In genomic region chr18:65279668-65280305, GRCh38 we compare ENCODE assay signal across 2 cellular contexts.
TF ChIP-seq lines count a peak whose summit lies in the region.

No MANE protein-coding gene starts in this region.

TF ChIP-seq in HepG2, 621 proteins besides CTCF, POLR2A, EP300 and RAD21 (continues in another document):
- TF ChIP-seq ZHX2 (IDR thresholded peaks at IDR 0.05; ENCODE audit: low read depth) (no peak), ZHX2 (CRISPR knock-in tag; IDR thresholded peaks at IDR 0.05; ENCODE audit: borderline replicate concordance) (no peak), ZNF460 (CRISPR knock-in tag; IDR thresholded peaks at IDR 0.05; ENCODE audit: borderline replicate concordance) (no peak), E2F5 (CRISPR knock-in tag; conservative IDR thresholded peaks at IDR 0.05) (no peak), ZBTB2 (CRISPR knock-in tag; IDR thresholded peaks at IDR 0.05; ENCODE audit: low read depth) (no peak), DBP (CRISPR knock-in tag; IDR thresholded peaks at IDR 0.05; ENCODE audit: not compliant biosample characterization) (no peak), ZNF256 (CRISPR knock-in tag; conservative IDR thresholded peaks at IDR 0.05) (no peak), TBX3 (IDR thresholded peaks at IDR 0.05; ENCODE audit: borderline replicate concordance) (no peak), ZSCAN22 (CRISPR knock-in tag; IDR thresholded peaks at IDR 0.05) (no peak), SRSF1 (optimal IDR thresholded peaks at IDR 0.05; ENCODE audit: low read depth, low read length) (no peak), HOXA5 (CRISPR knock-in tag; IDR thresholded peaks at IDR 0.05) (no peak), CENPT (CRISPR knock-in tag; IDR thresholded peaks at IDR 0.05; ENCODE audit: low read depth) (no peak), HNF4G (IDR thresholded peaks at IDR 0.05; ENCODE audit: borderline replicate concordance, low read depth, low read length) (no peak), HNF4G (CRISPR knock-in tag; IDR thresholded peaks at IDR 0.05; ENCODE audit: borderline replicate concordance, low read depth) (no peak)
- TF ChIP-seq, protein P1, sequence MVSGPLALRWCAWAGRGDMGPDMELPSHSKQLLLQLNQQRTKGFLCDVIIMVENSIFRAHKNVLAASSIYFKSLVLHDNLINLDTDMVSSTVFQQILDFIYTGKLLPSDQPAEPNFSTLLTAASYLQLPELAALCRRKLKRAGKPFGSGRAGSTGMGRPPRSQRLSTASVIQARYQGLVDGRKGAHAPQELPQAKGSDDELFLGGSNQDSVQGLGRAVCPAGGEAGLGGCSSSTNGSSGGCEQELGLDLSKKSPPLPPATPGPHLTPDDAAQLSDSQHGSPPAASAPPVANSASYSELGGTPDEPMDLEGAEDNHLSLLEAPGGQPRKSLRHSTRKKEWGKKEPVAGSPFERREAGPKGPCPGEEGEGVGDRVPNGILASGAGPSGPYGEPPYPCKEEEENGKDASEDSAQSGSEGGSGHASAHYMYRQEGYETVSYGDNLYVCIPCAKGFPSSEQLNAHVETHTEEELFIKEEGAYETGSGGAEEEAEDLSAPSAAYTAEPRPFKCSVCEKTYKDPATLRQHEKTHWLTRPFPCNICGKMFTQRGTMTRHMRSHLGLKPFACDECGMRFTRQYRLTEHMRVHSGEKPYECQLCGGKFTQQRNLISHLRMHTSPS (CRISPR knock-in tag; IDR thresholded peaks at IDR 0.05; ENCODE audit: low read depth) = no peak

TF ChIP-seq in H1, 55 proteins besides CTCF, POLR2A, EP300 and RAD21:
- TF ChIP-seq PHF8 (conservative IDR thresholded peaks at IDR 0.05; ENCODE audit: low read depth, low read length) = no peak
TF ChIP-seq in H1: peak in this region for 0.
